In the genomic region with DNA sequence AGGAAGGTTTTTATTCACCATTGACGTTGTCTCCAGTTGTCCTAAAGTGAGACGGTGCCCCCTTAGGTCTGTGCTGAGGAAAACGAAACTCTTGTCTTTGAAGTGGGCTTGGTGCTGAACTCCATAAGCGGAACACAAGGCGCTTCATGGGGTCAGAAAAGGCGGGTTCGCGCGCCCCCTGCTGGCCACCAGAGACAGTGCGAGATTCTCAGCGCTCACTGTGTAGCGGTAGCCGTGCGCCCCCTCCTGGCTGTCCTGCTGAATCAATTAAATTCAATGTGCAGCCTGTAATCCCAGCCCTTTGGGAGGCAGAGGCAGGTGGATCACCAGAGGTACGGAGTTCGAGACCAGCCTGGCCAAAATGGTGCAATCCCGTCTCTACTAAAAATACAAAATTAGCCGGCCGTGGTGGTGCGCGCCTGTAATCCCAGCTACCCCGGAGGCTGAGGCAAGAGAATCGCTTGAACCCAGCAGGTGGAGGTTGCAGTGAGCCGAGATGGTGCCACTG, we compare ENCODE assay signal across 8 cellular contexts.
DNase-seq lines count a peak whose midpoint lies in the region; ATAC-seq and TF ChIP-seq lines count a peak whose summit lies in the region.

No MANE protein-coding gene starts in this region.

- ATAC-seq in GM21825 (IDR thresholded peaks at IDR 0.05; ENCODE audit: unreplicated experiment): peak; percentile 82
- ATAC-seq in PC-3: peak; percentile 86

- TF ChIP-seq CTCF in PC-3 (conservative IDR thresholded peaks at IDR 0.05; ENCODE audit: low read depth, low read length) (peak; percentile 97), esophagus muscularis mucosa (IDR thresholded peaks at IDR 0.05) (peak; percentile 93 to 97 (median 96)), nephron (IDR thresholded peaks at IDR 0.05; ENCODE audit: unreplicated experiment in 3 of 3) (peak; percentile 97 to 98 (median 97))

- no peaks in the 10 kb centered on the region for H3K9me2 ChIP-seq in PC-3 (replicated peaks; ENCODE audit: low read length)

- H3K4me1 Mint-ChIP-seq in nephron: peaks cover 5% of the 10 kb centered on the region

- peaks cover 8% of the 10 kb centered on the region for H3K27me3 Mint-ChIP-seq in nephron (ENCODE audit: low read depth)

- H3K36me3 Mint-ChIP-seq in nephron (ENCODE audit: low read depth): no peaks in the 10 kb centered on the region

- peak overlapping the region; percentile 73 for H3K4me2 ChIP-seq in PC-3 (ENCODE audit: low read length)

- no peak for TF ChIP-seq POLR2A in esophagus muscularis mucosa (IDR thresholded peaks at IDR 0.05; ENCODE audit: low read depth)

- H3K4me1 ChIP-seq in PC-3 (ENCODE audit: insufficient read depth, low read length) (no peaks in the 10 kb centered on the region), esophagus muscularis mucosa (no peaks in the 10 kb centered on the region)

- peak overlapping the region; percentile 29 for H3K27ac ChIP-seq in KOPT-K1 (ENCODE audit: low read depth, low read length, poor library complexity, severe bottlenecking)
- no peak overlapping the region for H3K27ac ChIP-seq in PC-3 (ENCODE audit: low read length)
- peak overlapping the region in 1 of 4 donors; percentile 34 for H3K27ac ChIP-seq in esophagus muscularis mucosa (replicated peaks in 1 of 4)

- H3F3A ChIP-seq in PC-3 (ENCODE audit: low read length, unreplicated experiment): no peaks in the 10 kb centered on the region

- DNase-seq in DMS53 treated with DMSO at 0.1 percent for 48 hours (lab: John Stamatoyannopoulos, UW; ENCODE audit: unreplicated experiment) (peak; percentile 78), PC-3 (peak; percentile 79), activated T-cell treated with anti-CD3 and anti-CD28 coated beads for 48 hours (ENCODE audit: low read depth) (peak; percentile 74), esophagus muscularis mucosa (ENCODE audit: extremely low spot score) (peak; percentile 94)
- peak; percentile 77 for DNase-seq in stimulated activated naive CD4-positive, alpha-beta T cell treated with Interleukin-2 at 50 U/mL for 16 hours (lab: John Stamatoyannopoulos, UW)

- no peak overlapping the region for H3K9ac ChIP-seq in PC-3 (ENCODE audit: low read length)

- peaks cover 12% of the 10 kb centered on the region for H3K9me3 Mint-ChIP-seq in nephron

- CTCF ChIA-PET in PC-3 (lab: Charles Lee): no interaction called here

- H3K27me3 ChIP-seq in PC-3 (ENCODE audit: low read length) (no peaks in the 10 kb centered on the region), esophagus muscularis mucosa (no peaks in the 10 kb centered on the region)

- H3K36me3 ChIP-seq in KOPT-K1 (ENCODE audit: insufficient read depth, low read length) (no peaks in the 10 kb centered on the region), PC-3 (ENCODE audit: low read depth, low read length) (no peaks in the 10 kb centered on the region; the same call in 1 of the 2 replicates), esophagus muscularis mucosa (no peaks in the 10 kb centered on the region)

- 27% methylated on average over 16 of the region's 24 CpGs for WGBS in esophagus muscularis mucosa

- peak overlapping the region in 2 of 3 experiments; percentile 8 to 55 for H3K27ac Mint-ChIP-seq in nephron

- H4K20me1 ChIP-seq in PC-3 (ENCODE audit: low read length): no peaks in the 10 kb centered on the region

- H3K4me3 Mint-ChIP-seq in nephron: peak overlapping the region in 2 of 3 experiments; percentile 67 to 68

- intact Hi-C loops in PC-3 (cut with micrococcal nuclease): loop anchor here (1.0 kb wide), 1 partner anchor 167 kb away; no protein-coding TSS in a partner anchor
- intact Hi-C loops in esophagus muscularis mucosa (cut with DNase I): loop anchor here (2.0 kb wide), 1 partner anchor 168 kb away; no protein-coding TSS in a partner anchor

- H3K9me3 ChIP-seq in KOPT-K1 (ENCODE audit: insufficient read depth, low read length, poor library complexity, severe bottlenecking) (no peaks in the 10 kb centered on the region), PC-3 (ENCODE audit: low read length) (no peaks in the 10 kb centered on the region), esophagus muscularis mucosa (no peaks in the 10 kb centered on the region)

- POLR2A ChIA-PET in PC-3 (lab: Charles Lee; ENCODE audit: unreplicated experiment): no interaction called here

- no peak for TF ChIP-seq EP300 in esophagus muscularis mucosa (IDR thresholded peaks at IDR 0.05)

- H3K4me3 ChIP-seq in PC-3 (ENCODE audit: low read length) (peak overlapping the region; percentile 52; the same call in 1 of the 2 replicates), esophagus muscularis mucosa (no peak overlapping the region)

- no TSS peak for BruUV-seq in PC-3 (replicated peaks; lab: Mats Ljungman, UMichigan)

- H2AFZ ChIP-seq in PC-3 (ENCODE audit: low read length): peak overlapping the region; percentile 83

- H3K79me2 ChIP-seq in PC-3 (ENCODE audit: low read length): no peaks in the 10 kb centered on the region
